Comparison of ENCODE assay signal across 21 cellular contexts in genomic region chr6:29745386-29745785, GRCh38. TPM values are rescaled to one million over a fixed set of nuclear protein-coding genes. Genes with fewer than 3 reads are reported as not detected.
DNase-seq lines count a peak whose midpoint lies in the region; ATAC-seq and TF ChIP-seq lines count a peak whose summit lies in the region.
"Had no signal": no experiment of that assay in that cellular context is flagged by ENCODE, and none has a peak within 500 bp of the region (broad histone marks: within the 10 kb centered on the region; RNA-seq: fewer than 3 reads in every experiment).

No MANE protein-coding gene starts in this region.

- no peak overlapping the region for H3K4me3 ChIP-seq in sigmoid colon
- H3K4me3 ChIP-seq in heart right ventricle: no peak overlapping the region
- H3K4me3 ChIP-seq: BLaER1 treated with 17β-estradiol and CSF1 and Interleukin-3, amounts not matched to agents 10 nM and 100 nM; GM23248; HAP-1 had no signal

- WGBS in sigmoid colon, 2 donors: 79 to 92% methylated on average over 3 of the region's 3 CpGs
- WGBS in heart right ventricle, 2 donors: 59 to 79% methylated on average over 3 of the region's 3 CpGs

- H3K9me3 Mint-ChIP-seq in activated naive CD8-positive, alpha-beta T cell treated with anti-CD3 and anti-CD28 coated beads, Interleukin-2, amount 50 U/mL, for 24 hours: no peaks in the 10 kb centered on the region
- no peaks in the 10 kb centered on the region for H3K9me3 Mint-ChIP-seq in activated naive CD8-positive, alpha-beta T cell treated with anti-CD3 and anti-CD28 coated beads for 36 hours
- H3K9me3 Mint-ChIP-seq: CD8-positive, alpha-beta memory T cell had no signal

- peak overlapping the region; percentile 17 for H3K27ac Mint-ChIP-seq in activated naive CD8-positive, alpha-beta T cell treated with anti-CD3 and anti-CD28 coated beads, Interleukin-2, amount 50 U/mL, for 24 hours
- no peak overlapping the region for H3K27ac Mint-ChIP-seq in activated naive CD8-positive, alpha-beta T cell treated with anti-CD3 and anti-CD28 coated beads for 36 hours
- H3K27ac Mint-ChIP-seq: B cell; CD8-positive, alpha-beta memory T cell had no signal

- H3K36me3 ChIP-seq in sigmoid colon (peaks cover 0 to 3% (median 0%) of the 10 kb centered on the region in 4 donors), heart right ventricle (peaks cover 0 to 18% (median 0%) of the 10 kb centered on the region in 9 donors)
- H3K36me3 ChIP-seq: HAP-1 had no signal

- no peaks in the 10 kb centered on the region for H3K27me3 Mint-ChIP-seq in activated naive CD8-positive, alpha-beta T cell treated with anti-CD3 and anti-CD28 coated beads, Interleukin-2, amount 50 U/mL, for 24 hours
- H3K27me3 Mint-ChIP-seq in activated naive CD8-positive, alpha-beta T cell treated with anti-CD3 and anti-CD28 coated beads for 36 hours: no peaks in the 10 kb centered on the region
- H3K27me3 Mint-ChIP-seq: B cell had no signal

- no peak for TF ChIP-seq EP300 in sigmoid colon (IDR thresholded peaks at IDR 0.05)

- H3K9me3 ChIP-seq in sigmoid colon (no peaks in the 10 kb centered on the region), heart right ventricle (no peaks in the 10 kb centered on the region)
- H3K9me3 ChIP-seq: BLaER1 treated with 17β-estradiol and CSF1 and Interleukin-3, amounts not matched to agents 10 nM and 100 nM; HAP-1 had no signal

- TF ChIP-seq POLR2A in sigmoid colon (IDR thresholded peaks at IDR 0.05): no peak

- peaks cover 0 to 23% (median 17%) of the 10 kb centered on the region in 4 donors for H3K4me1 ChIP-seq in sigmoid colon
- H3K4me1 ChIP-seq in heart right ventricle: peaks cover 2 to 23% (median 16%) of the 10 kb centered on the region in 9 donors
- H3K4me1 ChIP-seq: HAP-1 had no signal

- H3K27ac ChIP-seq in sigmoid colon (no peak overlapping the region), heart right ventricle (no peak overlapping the region)
- H3K27ac ChIP-seq: BLaER1 treated with 17β-estradiol and CSF1 and Interleukin-3, amounts not matched to agents 10 nM and 100 nM; GM23248 had no signal

- DNase-seq in activated naive CD8-positive, alpha-beta T cell treated with anti-CD3 and anti-CD28 coated beads, Interleukin-2, amount 50 U/mL, for 24 hours: no peak
- no peak for DNase-seq in activated naive CD8-positive, alpha-beta T cell treated with anti-CD3 and anti-CD28 coated beads for 36 hours
- DNase-seq in islet precursor cell: peak; percentile 43
- peak; percentile 41 for DNase-seq in sigmoid colon
- DNase-seq in heart right ventricle: no peak
- DNase-seq in T-helper 9 cell: no peak
- DNase-seq: 8988T; CD8-positive, alpha-beta memory T cell; COR-L47; DMS 273 treated with DMSO at 0.1 percent for 48 hours; DMS53; DND-41; EL; GM23248; IMR-90 had no signal

- no peaks in the 10 kb centered on the region for H3K36me3 Mint-ChIP-seq in activated naive CD8-positive, alpha-beta T cell treated with anti-CD3 and anti-CD28 coated beads, Interleukin-2, amount 50 U/mL, for 24 hours (ENCODE audit: low read depth)
- H3K36me3 Mint-ChIP-seq in activated naive CD8-positive, alpha-beta T cell treated with anti-CD3 and anti-CD28 coated beads for 36 hours: no peaks in the 10 kb centered on the region

- intact Hi-C loops in sigmoid colon (cut with DNase I): loop anchor here (5.0 kb wide), 1 partner anchor 113 kb away; the partner anchor contains the start of gene GABBR1
- intact Hi-C loops in heart right ventricle (cut with DNase I): no loop called here

- TF ChIP-seq CTCF in sigmoid colon (IDR thresholded peaks at IDR 0.05) (no peak), heart right ventricle (IDR thresholded peaks at IDR 0.05) (no peak)

- no peak overlapping the region for H3K4me3 Mint-ChIP-seq in activated naive CD8-positive, alpha-beta T cell treated with anti-CD3 and anti-CD28 coated beads, Interleukin-2, amount 50 U/mL, for 24 hours
- H3K4me3 Mint-ChIP-seq in activated naive CD8-positive, alpha-beta T cell treated with anti-CD3 and anti-CD28 coated beads for 36 hours: no peak overlapping the region

- peaks cover 24% of the 10 kb centered on the region for H3K4me1 Mint-ChIP-seq in activated naive CD8-positive, alpha-beta T cell treated with anti-CD3 and anti-CD28 coated beads, Interleukin-2, amount 50 U/mL, for 24 hours
- peaks cover 24% of the 10 kb centered on the region for H3K4me1 Mint-ChIP-seq in activated naive CD8-positive, alpha-beta T cell treated with anti-CD3 and anti-CD28 coated beads for 36 hours

- ATAC-seq in activated naive CD8-positive, alpha-beta T cell treated with anti-CD3 and anti-CD28 coated beads, Interleukin-2, amount 50 U/mL, for 24 hours: no peak
- no peak for ATAC-seq in heart right ventricle
- no peak for ATAC-seq in GM18867 (IDR thresholded peaks at IDR 0.05; ENCODE audit: unreplicated experiment)

- H3K27me3 ChIP-seq in sigmoid colon: no peaks in the 10 kb centered on the region
- H3K27me3 ChIP-seq in heart right ventricle: no peaks in the 10 kb centered on the region

RNA-seq across cellular contexts. Expression of gene HLA-F, which starts 22.2 kb away (rescaled TPM):
- total RNA-seq in activated naive CD8-positive, alpha-beta T cell treated with anti-CD3 and anti-CD28 coated beads for 36 hours: 100 to 1,000 TPM; 178 to 181 TPM
- total RNA-seq in sigmoid colon: 10 to 100 TPM; 33.4 to 74.2 (median 38.5) TPM
- polyA plus RNA-seq in sigmoid colon: 100 to 1,000 TPM in 1 of 3 donors, 10 to 100 TPM in 2; 43.2 to 504 (median 70.7) TPM
- total RNA-seq in heart right ventricle: 100 to 1,000 TPM in 1 of 10 donors, 10 to 100 TPM in 9; 24.0 to 191 (median 31.6) TPM
- polyA plus RNA-seq in heart right ventricle: 100 to 1,000 TPM in 1 of 2 donors, 10 to 100 TPM in 1; 61.7 to 105 TPM
- total RNA-seq: A673, G401, IMR-90 had no signal
- polyA plus RNA-seq: IMR-90 had no signal

Comparison
In these comparisons a context has a peak if more than half of its experiments do, and no peak if none do; other contexts are left out.
1. DNase-seq: peak in islet precursor cell (single experiment) and sigmoid colon (single experiment); none in activated naive CD8-positive, alpha-beta T cell treated with anti-CD3 and anti-CD28 coated beads, Interleukin-2, amount 50 U/mL, for 24 hours (single experiment), activated naive CD8-positive, alpha-beta T cell treated with anti-CD3 and anti-CD28 coated beads for 36 hours (single experiment), heart right ventricle (0 of 2) and T-helper 9 cell (single experiment).